Comparison of ENCODE assay signal across 11 cellular contexts in the genomic region with DNA sequence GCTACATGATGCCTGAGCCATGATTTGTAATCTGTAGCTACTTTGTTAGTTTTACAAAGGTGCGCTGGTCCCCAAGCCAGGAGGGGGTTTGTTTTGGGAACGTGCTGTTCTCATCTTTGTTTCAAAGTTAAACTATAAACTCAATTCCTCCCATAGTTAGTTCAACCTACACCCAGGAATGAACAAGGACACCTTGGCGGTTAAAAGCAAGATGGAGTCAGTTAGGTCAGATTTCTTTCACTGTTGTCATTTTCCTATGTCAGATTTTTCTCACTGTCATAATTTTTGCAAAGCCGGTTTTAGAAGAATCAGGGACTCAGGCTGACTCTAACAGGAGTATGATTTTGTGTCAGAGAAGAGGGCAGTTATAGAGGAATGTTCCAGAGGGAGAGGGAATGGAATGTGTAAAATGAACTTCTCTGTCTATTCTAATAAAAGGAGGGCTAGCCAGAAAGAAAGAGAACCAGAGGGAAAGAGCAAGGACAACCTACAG. TPM values are rescaled to one million over a fixed set of nuclear protein-coding genes. Genes with fewer than 3 reads are reported as not detected.
DNase-seq lines count a peak whose midpoint lies in the region; ATAC-seq and TF ChIP-seq lines count a peak whose summit lies in the region.
"Had no signal": no experiment of that assay in that cellular context is flagged by ENCODE, and none has a peak within 500 bp of the region (broad histone marks: within the 10 kb centered on the region; RNA-seq: fewer than 3 reads in every experiment).

No MANE protein-coding gene starts in this region.

- no peak for TF ChIP-seq CTCF in 22Rv1 (IDR thresholded peaks at IDR 0.05)
- no peak for TF ChIP-seq CTCF in Loucy (conservative IDR thresholded peaks at IDR 0.05; ENCODE audit: low read length)
- no peak for TF ChIP-seq CTCF in ovary (IDR thresholded peaks at IDR 0.05)

- H3K36me3 Mint-ChIP-seq in dendritic cell treated with granulocyte-macrophage colony-stimulating factor and Interleukin-4, amounts not matched to agents 40 ng/mL and 50 ng/mL, for 4 days (ENCODE audit: low read depth) = no peaks in the 10 kb centered on the region
- no peaks in the 10 kb centered on the region for H3K36me3 Mint-ChIP-seq in effector memory CD8-positive, alpha-beta T cell (ENCODE audit: insufficient read depth)

- H3K4me2 ChIP-seq in Loucy (ENCODE audit: low read depth, low read length, poor library complexity, severe bottlenecking) = peak overlapping the region; percentile 79

- no peak overlapping the region for H2AFZ ChIP-seq in Loucy (ENCODE audit: low read length)

- intact Hi-C loops in dendritic cell treated with granulocyte-macrophage colony-stimulating factor and Interleukin-4, amounts not matched to agents 40 ng/mL and 50 ng/mL, for 4 days (cut with micrococcal nuclease) = no loop called here
- intact Hi-C loops in ovary (cut with DNase I) = no loop called here

- ATAC-seq in GM18520 (IDR thresholded peaks at IDR 0.05; ENCODE audit: unreplicated experiment) = no peak
- ATAC-seq in effector memory CD8-positive, alpha-beta T cell (replicated peaks) = no peak
- ATAC-seq: left ventricle myocardium superior had no signal

- H3K4me1 ChIP-seq in Loucy (ENCODE audit: insufficient read depth, low read length, poor library complexity, severe bottlenecking) = peaks cover 30% of the 10 kb centered on the region
- peaks cover 18% of the 10 kb centered on the region for H3K4me1 ChIP-seq in ovary (ENCODE audit: insufficient read depth)

- TF ChIP-seq POLR2A in ovary (IDR thresholded peaks at IDR 0.05) = no peak

- peak overlapping the region; percentile 76 for H3K4me3 ChIP-seq in Loucy (ENCODE audit: low read length, poor library complexity, severe bottlenecking)
- H3K4me3 ChIP-seq in ovary = peak overlapping the region; percentile 9

- H3K36me3 ChIP-seq in Loucy (ENCODE audit: insufficient read depth, low read length) (no peaks in the 10 kb centered on the region), ovary (no peaks in the 10 kb centered on the region)

- H3K27ac Mint-ChIP-seq in dendritic cell treated with granulocyte-macrophage colony-stimulating factor and Interleukin-4, amounts not matched to agents 40 ng/mL and 50 ng/mL, for 4 days = peak overlapping the region; percentile 47
- no peak overlapping the region for H3K27ac Mint-ChIP-seq in effector memory CD8-positive, alpha-beta T cell

- no peaks in the 10 kb centered on the region for H3K9me3 Mint-ChIP-seq in dendritic cell treated with granulocyte-macrophage colony-stimulating factor and Interleukin-4, amounts not matched to agents 40 ng/mL and 50 ng/mL, for 4 days
- H3K9me3 Mint-ChIP-seq in effector memory CD8-positive, alpha-beta T cell = no peaks in the 10 kb centered on the region

- H3K9ac ChIP-seq in Loucy (ENCODE audit: low read depth, low read length, poor library complexity, severe bottlenecking) = peak overlapping the region; percentile 73

- H3K27me3 Mint-ChIP-seq in dendritic cell treated with granulocyte-macrophage colony-stimulating factor and Interleukin-4, amounts not matched to agents 40 ng/mL and 50 ng/mL, for 4 days = peaks cover 77% of the 10 kb centered on the region
- peaks cover 24 to 47% of the 10 kb centered on the region in 2 donors for H3K27me3 Mint-ChIP-seq in effector memory CD8-positive, alpha-beta T cell

- peak overlapping the region; percentile 31 for H3K4me3 Mint-ChIP-seq in dendritic cell treated with granulocyte-macrophage colony-stimulating factor and Interleukin-4, amounts not matched to agents 40 ng/mL and 50 ng/mL, for 4 days
- H3K4me3 Mint-ChIP-seq in effector memory CD8-positive, alpha-beta T cell = no peak overlapping the region

- H3K9me2 ChIP-seq in Loucy (replicated peaks; ENCODE audit: low read depth, low read length) = no peaks in the 10 kb centered on the region

- no peaks in the 10 kb centered on the region for H4K20me1 ChIP-seq in Loucy (ENCODE audit: insufficient read depth, low read length, poor library complexity, severe bottlenecking)

- TF ChIP-seq EP300 in ovary (IDR thresholded peaks at IDR 0.05) = no peak

- no peak for DNase-seq in ovary
- no peak for DNase-seq in iPS-NIHi7 (ENCODE audit: extremely low spot score)
- DNase-seq in effector memory CD8-positive, alpha-beta T cell = no peak
- no peak for DNase-seq in occipital lobe (lab: John Stamatoyannopoulos, UW)
- DNase-seq: left ventricle myocardium superior, NCI-H2029 treated with DMSO at 0.1 percent for 48 hours, T1000 had no signal

- 31 to 42% (median 33%) methylated on average over 4 of the region's 4 CpGs for WGBS in ovary, 3 donors

- H3K27me3 ChIP-seq in Loucy (ENCODE audit: insufficient read depth, low read length, poor library complexity, severe bottlenecking) (no peaks in the 10 kb centered on the region), ovary (no peaks in the 10 kb centered on the region)

- H3K27ac ChIP-seq in 22Rv1 (peak overlapping the region; percentile 61), ovary (peak overlapping the region in 1 of 2 donors; percentile 52)

- H3K79me2 ChIP-seq in Loucy (ENCODE audit: insufficient read depth, low read length) = no peaks in the 10 kb centered on the region

- no peaks in the 10 kb centered on the region for H3K9me3 ChIP-seq in Loucy (ENCODE audit: insufficient read depth, low read depth, low read length)
- no peaks in the 10 kb centered on the region for H3K9me3 ChIP-seq in ovary

- peaks cover 46% of the 10 kb centered on the region for H3K4me1 Mint-ChIP-seq in dendritic cell treated with granulocyte-macrophage colony-stimulating factor and Interleukin-4, amounts not matched to agents 40 ng/mL and 50 ng/mL, for 4 days (ENCODE audit: low read depth)
- peaks cover 17 to 19% of the 10 kb centered on the region in 2 donors for H3K4me1 Mint-ChIP-seq in effector memory CD8-positive, alpha-beta T cell (ENCODE audit: low read depth in 2 of 2)

- peaks cover 6% of the 10 kb centered on the region; the same call in 1 of the 2 replicates for H3F3A ChIP-seq in Loucy (ENCODE audit: low read depth)

RNA-seq across cellular contexts. Expression of gene GMPR, which starts 2.3 kb away (rescaled TPM):
- 10 to 100 TPM; 18.6 to 49.4 (median 35.1) TPM for total RNA-seq in ovary
- 10 to 100 TPM; 32.5 to 50.2 TPM for polyA plus RNA-seq in ovary
- total RNA-seq in occipital lobe = 1.9 TPM
